ENCODE assay signal across 8 cellular contexts in the genomic region with DNA sequence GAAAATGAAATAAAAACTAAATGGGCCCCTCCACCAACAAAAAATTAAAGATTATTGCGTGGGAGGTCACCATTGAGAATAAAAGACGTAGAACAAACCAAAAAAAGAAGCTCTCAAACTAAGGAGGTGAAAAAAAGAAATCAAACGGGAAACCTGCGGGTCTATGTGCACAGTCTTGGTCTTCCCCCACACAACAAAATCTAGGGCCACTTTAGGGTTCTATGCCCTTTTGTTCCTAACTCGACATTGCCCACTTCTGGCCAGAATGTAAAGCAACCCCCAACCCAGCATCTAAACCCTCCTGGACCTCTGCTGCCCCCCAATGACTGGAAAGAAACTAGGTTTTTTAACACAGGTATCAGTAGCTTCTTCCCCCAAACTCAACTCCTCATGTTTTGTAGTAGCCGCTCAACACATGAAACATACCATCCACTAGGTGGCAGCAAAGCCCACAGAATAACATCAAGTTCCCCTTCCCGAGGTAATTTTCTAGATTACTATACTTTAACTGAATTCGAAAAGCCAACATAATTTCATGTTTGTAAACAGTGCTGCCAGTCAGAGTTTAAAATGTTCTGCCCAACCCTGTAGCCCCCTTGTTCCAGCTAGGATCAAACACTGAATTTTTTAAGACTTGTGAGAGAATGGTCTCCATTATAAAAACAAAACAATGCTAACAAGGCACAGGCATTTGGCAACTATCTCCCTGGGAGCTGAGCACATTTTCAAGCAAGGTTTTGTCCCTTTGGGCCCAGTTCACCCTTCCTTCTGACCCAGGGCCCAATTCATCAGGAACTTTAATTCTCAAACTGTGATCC. TPM values are rescaled to one million over a fixed set of nuclear protein-coding genes. Genes with fewer than 3 reads are reported as not detected.
DNase-seq lines count a peak whose midpoint lies in the region; ATAC-seq, FAIRE-seq and TF ChIP-seq lines count a peak whose summit lies in the region.

No MANE protein-coding gene starts in this region.

- intact Hi-C loops in sigmoid colon (cut with DNase I), result loop anchor here (1.0 to 2.0 kb wide), 3 partner anchors 28 to 282 kb away; partner anchors contain the start of gene ABHD4

- POLR2A ChIA-PET in A549 (lab: Yijun Ruan, JAX), result interaction anchor here (0.5 to 1.6 kb wide), 6 partner anchors 19 to 196 kb away, joined by 3 to 7 read pairs (median 5); partner anchors contain the start of genes DAD1, OR6J1 and OXA1L

- peak; percentile 82 to 87 for ATAC-seq in A549
- peak; percentile 74 for ATAC-seq in GM18505 (IDR thresholded peaks at IDR 0.05; ENCODE audit: unreplicated experiment)
- ATAC-seq in HG02981 (IDR thresholded peaks at IDR 0.05; ENCODE audit: unreplicated experiment), result peak; percentile 74

- H4K20me1 ChIP-seq in hepatocyte (ENCODE audit: insufficient read depth, poor library complexity, severe bottlenecking), result no peaks in the 10 kb centered on the region

- TF ChIP-seq EP300 in A549 (IDR thresholded peaks at IDR 0.05) (no peak), sigmoid colon (IDR thresholded peaks at IDR 0.05) (no peak)

- H2AFZ ChIP-seq in hepatocyte, result no peak overlapping the region

- CTCF ChIA-PET in A549 (lab: Yijun Ruan, JAX), result interaction anchor here (0.6 to 16.3 kb wide), 114 partner anchors 10 to 779 kb away, joined by 3 to 376 read pairs (median 5); partner anchors contain the start of genes ABHD4, DAD1, LRP10 and MRPL52

- H3K4me2 ChIP-seq in A549 (peak overlapping the region; percentile 4; the same call in 2 of the 3 replicates), hepatocyte (no peak overlapping the region)

- H3K4me3 ChIP-seq in A549 (no peak overlapping the region), hepatocyte (no peak overlapping the region), sigmoid colon (no peak overlapping the region)

- TF ChIP-seq POLR2A in A549 (IDR thresholded peaks at IDR 0.05; ENCODE audit: low read length), result no peak
- TF ChIP-seq POLR2A in GM18505 (IDR thresholded peaks at IDR 0.05; ENCODE audit: borderline replicate concordance, extremely low read depth, insufficient read depth, insufficient read length), result no peak
- TF ChIP-seq POLR2A in sigmoid colon (IDR thresholded peaks at IDR 0.05), result no peak

- no peaks in the 10 kb centered on the region for H3K9me2 ChIP-seq in hepatocyte (replicated peaks; ENCODE audit: insufficient read depth)

- H3K27ac ChIP-seq in A549 (peak overlapping the region; percentile 51 to 80; a peak in 5 of 6 replicates), angular gyrus (ENCODE audit: low read depth, low read length) (peak overlapping the region; percentile 71), hepatocyte (peak overlapping the region; percentile 71), sigmoid colon (peak overlapping the region; percentile 12 to 69 (median 28))

- peak; percentile 68 for FAIRE-seq in A549 (lab: Jason Lieb, UNC)

- 18% methylated on average over 8 of the region's 8 CpGs for WGBS in A549 (ENCODE audit: missing lambda C conversion rate)
- 22% methylated on average over 8 of the region's 8 CpGs for WGBS in hepatocyte (ENCODE audit: low lambda C conversion rate, missing lambda C conversion rate)
- WGBS in sigmoid colon, 2 donors, result 17 to 25% methylated on average over 8 of the region's 8 CpGs

- DNase-seq in A549 (ENCODE audit: low read depth in 1 of 2, low spot score in 1 of 2) (peak; percentile 78 to 89), NCI-H187 (lab: John Stamatoyannopoulos, UW) (peak; percentile 24 to 54), T-helper 1 cell (peak; percentile 64 to 97 (median 83)), hepatocyte (ENCODE audit: low spot score) (peak; percentile 92), sigmoid colon (peak; percentile 84)

- H3K79me2 ChIP-seq in hepatocyte, result peaks cover 53% of the 10 kb centered on the region

- H3K9me3 ChIP-seq in A549 (no peaks in the 10 kb centered on the region), hepatocyte (ENCODE audit: low read depth) (no peaks in the 10 kb centered on the region), sigmoid colon (no peaks in the 10 kb centered on the region)

- H3K36me3 ChIP-seq in hepatocyte (replicated peaks; ENCODE audit: insufficient read depth, low read depth), result no peaks in the 10 kb centered on the region
- peaks cover 0 to 39% (median 15%) of the 10 kb centered on the region in 4 donors for H3K36me3 ChIP-seq in sigmoid colon

- H3K27me3 ChIP-seq in hepatocyte (no peaks in the 10 kb centered on the region), sigmoid colon (no peaks in the 10 kb centered on the region)

- TF ChIP-seq RAD21 in A549 (conservative IDR thresholded peaks at IDR 0.05 in 1 of 2, IDR thresholded peaks at IDR 0.05 in 1 of 2), result peak; percentile 92 to 95

- TF ChIP-seq CTCF in A549 (IDR thresholded peaks at IDR 0.05) (peak; percentile 95), hepatocyte (IDR thresholded peaks at IDR 0.05; ENCODE audit: poor library complexity) (peak; percentile 89), sigmoid colon (IDR thresholded peaks at IDR 0.05) (peak; percentile 76 to 85 (median 78))

- H3K4me1 ChIP-seq in A549 (peaks cover 37% of the 10 kb centered on the region), hepatocyte (ENCODE audit: insufficient read depth) (peaks cover 21% of the 10 kb centered on the region), sigmoid colon (peaks cover 0 to 32% (median 13%) of the 10 kb centered on the region in 4 donors)

TF ChIP-seq in A549, 52 proteins besides CTCF, POLR2A, EP300 and RAD21:
- TF ChIP-seq SMC3 (IDR thresholded peaks at IDR 0.05), result peak; percentile 82
- TF ChIP-seq JUNB (IDR thresholded peaks at IDR 0.05), result no peak
- TF ChIP-seq ESRRA (IDR thresholded peaks at IDR 0.05; ENCODE audit: borderline replicate concordance, low read length), result no peak
- no peak for TF ChIP-seq RFX5 (IDR thresholded peaks at IDR 0.05)
- no peak for TF ChIP-seq CHD2 (IDR thresholded peaks at IDR 0.05; ENCODE audit: low read length, partially characterized antibody)

RNA-seq across cellular contexts. Expression of gene DAD1, which starts 18.7 kb away (rescaled TPM):
- polyA plus RNA-seq in A549 (2011; rRNA removed) (458 and 474 TPM in 2 replicates), A549 (2017; fragmentation: RNase III; extraction: RNeasy Plus Mini Kit Qiagen cat#74134 plus additional on column Dnase treatment) (314 to 317 TPM (median 317 TPM) in 3 replicates), hepatocyte (441 and 463 TPM in 2 replicates), sigmoid colon (100 to 1,000 TPM; 136 to 274 (median 160) TPM)
- 417 and 429 TPM in 2 replicates for polyA plus RNA-seq in A549 (2012; cell fraction: cytosol; rRNA removed)
- polyA plus RNA-seq in A549 (2012; cell fraction: nucleus; rRNA removed), result 241 and 387 TPM in 2 replicates
- polyA minus RNA-seq in A549 (2011; rRNA and poly(A)+ RNA removed), result 144 and 183 TPM in 2 replicates
- total RNA-seq in hepatocyte (327 and 358 TPM in 2 replicates), sigmoid colon (100 to 1,000 TPM; 115 to 192 (median 164) TPM)

RNA-seq across cellular contexts. Expression of gene ABHD4, which starts 27.8 kb away (rescaled TPM):
- polyA plus RNA-seq in A549 (2011; rRNA removed) (58.3 and 75.0 TPM in 2 replicates), A549 (2017; fragmentation: RNase III; extraction: RNeasy Plus Mini Kit Qiagen cat#74134 plus additional on column Dnase treatment) (63.4 to 70.7 TPM (median 66.5 TPM) in 3 replicates), hepatocyte (43.3 and 49.8 TPM in 2 replicates), sigmoid colon (10 to 100 TPM in 2 of 3 donors, 1 to 10 TPM in 1; 9.5 to 18.0 (median 12.3) TPM)
- polyA plus RNA-seq in A549 (2012; cell fraction: cytosol; rRNA removed), result 70.0 and 92.8 TPM in 2 replicates
- 89.5 and 91.0 TPM in 2 replicates for polyA plus RNA-seq in A549 (2012; cell fraction: nucleus; rRNA removed)
- polyA minus RNA-seq in A549 (2011; rRNA and poly(A)+ RNA removed), result 57.6 and 74.4 TPM in 2 replicates
- total RNA-seq in hepatocyte (30.7 and 33.9 TPM in 2 replicates), sigmoid colon (10 to 100 TPM; 17.4 to 20.4 (median 18.7) TPM)

Comparison
In these comparisons a context has a peak if more than half of its experiments do, and no peak if none do; other contexts are left out.
1. DNase-seq: peak in every context shown above with its lines; median percentile 92 in hepatocyte; 84 in sigmoid colon; 84 in A549; 83 in T-helper 1 cell; 39 in NCI-H187.